Comparison of ENCODE assay signal across 1 cellular context in genomic region chr3:161293381-161293780, GRCh38.
TF ChIP-seq lines count a peak whose summit lies in the region.

No MANE protein-coding gene starts in this region.

TF ChIP-seq in WTC11, 78 proteins besides CTCF, POLR2A, EP300 and RAD21 (continued from another document):
- TF ChIP-seq CBFB (CRISPR knock-in tag; IDR thresholded peaks at IDR 0.05; ENCODE audit: low read depth) (no peak), MXD4 (CRISPR knock-in tag; IDR thresholded peaks at IDR 0.05; ENCODE audit: borderline replicate concordance) (no peak), PRDM15 (CRISPR knock-in tag; IDR thresholded peaks at IDR 0.05) (no peak), PREB (CRISPR knock-in tag; IDR thresholded peaks at IDR 0.05; ENCODE audit: borderline replicate concordance) (no peak), TCF7 (CRISPR knock-in tag; IDR thresholded peaks at IDR 0.05; ENCODE audit: low read depth) (no peak), HMGXB4 (CRISPR knock-in tag; IDR thresholded peaks at IDR 0.05) (no peak), IRF1 (CRISPR knock-in tag; IDR thresholded peaks at IDR 0.05) (no peak), GRHL2 (CRISPR knock-in tag; IDR thresholded peaks at IDR 0.05; ENCODE audit: insufficient replicate concordance, severe bottlenecking) (no peak), ZBTB43 (CRISPR knock-in tag; IDR thresholded peaks at IDR 0.05) (no peak), ZNF219 (CRISPR knock-in tag; IDR thresholded peaks at IDR 0.05; ENCODE audit: borderline replicate concordance) (no peak)
